ENCODE assay signal across 1 cellular context in genomic region chr1:56578963-56579875, GRCh38.
TF ChIP-seq lines count a peak whose summit lies in the region.

Gene PLPP3, minus strand, starts transcription at chr1:56579563. Its CDS starts 547 bp downstream, at chr1:56579016.

TF ChIP-seq in HepG2, 621 proteins besides CTCF, POLR2A, EP300 and RAD21 (continued from another document and continues in another):
- TF ChIP-seq ZNF282 (IDR thresholded peaks at IDR 0.05; ENCODE audit: partially characterized antibody) (no peak), TBP (CRISPR knock-in tag; IDR thresholded peaks at IDR 0.05) (no peak), PREB (CRISPR knock-in tag; IDR thresholded peaks at IDR 0.05) (no peak), KAT2B (IDR thresholded peaks at IDR 0.05; ENCODE audit: borderline replicate concordance, low read depth, low read length) (no peak), ZNF205 (CRISPR knock-in tag; IDR thresholded peaks at IDR 0.05) (no peak), MIER3 (CRISPR knock-in tag; IDR thresholded peaks at IDR 0.05; ENCODE audit: borderline replicate concordance) (no peak), FOXA3 (CRISPR knock-in tag; IDR thresholded peaks at IDR 0.05) (no peak), ZNF557 (CRISPR knock-in tag; IDR thresholded peaks at IDR 0.05) (no peak), HDAC6 (IDR thresholded peaks at IDR 0.05; ENCODE audit: low read depth, low read length) (no peak), ZNF746 (CRISPR knock-in tag; IDR thresholded peaks at IDR 0.05) (no peak), ZNF816 (CRISPR knock-in tag; IDR thresholded peaks at IDR 0.05; ENCODE audit: borderline replicate concordance) (0 out of 2 replicates have a peak, but pooled peaks have one; percentile 36), MAFK (conservative IDR thresholded peaks at IDR 0.05 in 1 of 2, IDR thresholded peaks at IDR 0.05 in 1 of 2; ENCODE audit: low read length in 2 of 2) (no peak), ZKSCAN8 (CRISPR knock-in tag; IDR thresholded peaks at IDR 0.05; ENCODE audit: borderline replicate concordance) (no peak; the same call in 1 of the 2 replicates), JUN (CRISPR knock-in tag; IDR thresholded peaks at IDR 0.05) (no peak), ZNF576 (CRISPR knock-in tag; IDR thresholded peaks at IDR 0.05) (no peak), FOXO1 (CRISPR knock-in tag; IDR thresholded peaks at IDR 0.05) (no peak), EZH2 (conservative IDR thresholded peaks at IDR 0.05; ENCODE audit: low read depth, low read length) (no peak), BRF2 (CRISPR knock-in tag; IDR thresholded peaks at IDR 0.05) (no peak), ZNF891 (CRISPR knock-in tag; IDR thresholded peaks at IDR 0.05) (peak; percentile 69), KAT7 (CRISPR knock-in tag; IDR thresholded peaks at IDR 0.05; ENCODE audit: borderline replicate concordance) (no peak; the same call in 1 of the 2 replicates), SAP130 (CRISPR knock-in tag; IDR thresholded peaks at IDR 0.05; ENCODE audit: low read depth) (peak; percentile 64), RFX3 (CRISPR knock-in tag; IDR thresholded peaks at IDR 0.05) (no peak), KDM4B (CRISPR knock-in tag; IDR thresholded peaks at IDR 0.05) (no peak), ZNF275 (CRISPR knock-in tag; IDR thresholded peaks at IDR 0.05; ENCODE audit: borderline replicate concordance) (no peak), ZFP62 (CRISPR knock-in tag; IDR thresholded peaks at IDR 0.05) (no peak), ZBTB14 (CRISPR knock-in tag; IDR thresholded peaks at IDR 0.05) (peak; percentile 68), PRPF4 (IDR thresholded peaks at IDR 0.05; ENCODE audit: low read depth, low read length, poor library complexity, severe bottlenecking) (no peak), HMG20B (CRISPR knock-in tag; conservative IDR thresholded peaks at IDR 0.05) (no peak), ZNF724P (CRISPR knock-in tag; IDR thresholded peaks at IDR 0.05; ENCODE audit: borderline replicate concordance) (peak; percentile 24; the same call in 1 of the 2 replicates), KMT2B (CRISPR knock-in tag; IDR thresholded peaks at IDR 0.05) (0 out of 2 replicates have a peak, but pooled peaks have one; percentile 63), NFE2L2 (IDR thresholded peaks at IDR 0.05; ENCODE audit: low read length) (no peak), ZNF678 (CRISPR knock-in tag; IDR thresholded peaks at IDR 0.05) (no peak), ZNF232 (CRISPR knock-in tag; IDR thresholded peaks at IDR 0.05; ENCODE audit: borderline replicate concordance) (no peak; the same call in 1 of the 2 replicates), ZNF543 (CRISPR knock-in tag; IDR thresholded peaks at IDR 0.05) (no peak), NPAS2 (CRISPR knock-in tag; IDR thresholded peaks at IDR 0.05; ENCODE audit: borderline replicate concordance) (no peak), ZMYM2 (CRISPR knock-in tag; IDR thresholded peaks at IDR 0.05) (no peak)
- TF ChIP-seq, protein P1, sequence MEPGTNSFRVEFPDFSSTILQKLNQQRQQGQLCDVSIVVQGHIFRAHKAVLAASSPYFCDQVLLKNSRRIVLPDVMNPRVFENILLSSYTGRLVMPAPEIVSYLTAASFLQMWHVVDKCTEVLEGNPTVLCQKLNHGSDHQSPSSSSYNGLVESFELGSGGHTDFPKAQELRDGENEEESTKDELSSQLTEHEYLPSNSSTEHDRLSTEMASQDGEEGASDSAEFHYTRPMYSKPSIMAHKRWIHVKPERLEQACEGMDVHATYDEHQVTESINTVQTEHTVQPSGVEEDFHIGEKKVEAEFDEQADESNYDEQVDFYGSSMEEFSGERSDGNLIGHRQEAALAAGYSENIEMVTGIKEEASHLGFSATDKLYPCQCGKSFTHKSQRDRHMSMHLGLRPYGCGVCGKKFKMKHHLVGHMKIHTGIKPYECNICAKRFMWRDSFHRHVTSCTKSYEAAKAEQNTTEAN (CRISPR knock-in tag; conservative IDR thresholded peaks at IDR 0.05), result no peak
- TF ChIP-seq, protein P2, sequence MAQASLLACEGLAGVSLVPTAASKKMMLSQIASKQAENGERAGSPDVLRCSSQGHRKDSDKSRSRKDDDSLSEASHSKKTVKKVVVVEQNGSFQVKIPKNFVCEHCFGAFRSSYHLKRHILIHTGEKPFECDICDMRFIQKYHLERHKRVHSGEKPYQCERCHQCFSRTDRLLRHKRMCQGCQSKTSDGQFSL (CRISPR knock-in tag; IDR thresholded peaks at IDR 0.05), result no peak
- TF ChIP-seq, protein P3, sequence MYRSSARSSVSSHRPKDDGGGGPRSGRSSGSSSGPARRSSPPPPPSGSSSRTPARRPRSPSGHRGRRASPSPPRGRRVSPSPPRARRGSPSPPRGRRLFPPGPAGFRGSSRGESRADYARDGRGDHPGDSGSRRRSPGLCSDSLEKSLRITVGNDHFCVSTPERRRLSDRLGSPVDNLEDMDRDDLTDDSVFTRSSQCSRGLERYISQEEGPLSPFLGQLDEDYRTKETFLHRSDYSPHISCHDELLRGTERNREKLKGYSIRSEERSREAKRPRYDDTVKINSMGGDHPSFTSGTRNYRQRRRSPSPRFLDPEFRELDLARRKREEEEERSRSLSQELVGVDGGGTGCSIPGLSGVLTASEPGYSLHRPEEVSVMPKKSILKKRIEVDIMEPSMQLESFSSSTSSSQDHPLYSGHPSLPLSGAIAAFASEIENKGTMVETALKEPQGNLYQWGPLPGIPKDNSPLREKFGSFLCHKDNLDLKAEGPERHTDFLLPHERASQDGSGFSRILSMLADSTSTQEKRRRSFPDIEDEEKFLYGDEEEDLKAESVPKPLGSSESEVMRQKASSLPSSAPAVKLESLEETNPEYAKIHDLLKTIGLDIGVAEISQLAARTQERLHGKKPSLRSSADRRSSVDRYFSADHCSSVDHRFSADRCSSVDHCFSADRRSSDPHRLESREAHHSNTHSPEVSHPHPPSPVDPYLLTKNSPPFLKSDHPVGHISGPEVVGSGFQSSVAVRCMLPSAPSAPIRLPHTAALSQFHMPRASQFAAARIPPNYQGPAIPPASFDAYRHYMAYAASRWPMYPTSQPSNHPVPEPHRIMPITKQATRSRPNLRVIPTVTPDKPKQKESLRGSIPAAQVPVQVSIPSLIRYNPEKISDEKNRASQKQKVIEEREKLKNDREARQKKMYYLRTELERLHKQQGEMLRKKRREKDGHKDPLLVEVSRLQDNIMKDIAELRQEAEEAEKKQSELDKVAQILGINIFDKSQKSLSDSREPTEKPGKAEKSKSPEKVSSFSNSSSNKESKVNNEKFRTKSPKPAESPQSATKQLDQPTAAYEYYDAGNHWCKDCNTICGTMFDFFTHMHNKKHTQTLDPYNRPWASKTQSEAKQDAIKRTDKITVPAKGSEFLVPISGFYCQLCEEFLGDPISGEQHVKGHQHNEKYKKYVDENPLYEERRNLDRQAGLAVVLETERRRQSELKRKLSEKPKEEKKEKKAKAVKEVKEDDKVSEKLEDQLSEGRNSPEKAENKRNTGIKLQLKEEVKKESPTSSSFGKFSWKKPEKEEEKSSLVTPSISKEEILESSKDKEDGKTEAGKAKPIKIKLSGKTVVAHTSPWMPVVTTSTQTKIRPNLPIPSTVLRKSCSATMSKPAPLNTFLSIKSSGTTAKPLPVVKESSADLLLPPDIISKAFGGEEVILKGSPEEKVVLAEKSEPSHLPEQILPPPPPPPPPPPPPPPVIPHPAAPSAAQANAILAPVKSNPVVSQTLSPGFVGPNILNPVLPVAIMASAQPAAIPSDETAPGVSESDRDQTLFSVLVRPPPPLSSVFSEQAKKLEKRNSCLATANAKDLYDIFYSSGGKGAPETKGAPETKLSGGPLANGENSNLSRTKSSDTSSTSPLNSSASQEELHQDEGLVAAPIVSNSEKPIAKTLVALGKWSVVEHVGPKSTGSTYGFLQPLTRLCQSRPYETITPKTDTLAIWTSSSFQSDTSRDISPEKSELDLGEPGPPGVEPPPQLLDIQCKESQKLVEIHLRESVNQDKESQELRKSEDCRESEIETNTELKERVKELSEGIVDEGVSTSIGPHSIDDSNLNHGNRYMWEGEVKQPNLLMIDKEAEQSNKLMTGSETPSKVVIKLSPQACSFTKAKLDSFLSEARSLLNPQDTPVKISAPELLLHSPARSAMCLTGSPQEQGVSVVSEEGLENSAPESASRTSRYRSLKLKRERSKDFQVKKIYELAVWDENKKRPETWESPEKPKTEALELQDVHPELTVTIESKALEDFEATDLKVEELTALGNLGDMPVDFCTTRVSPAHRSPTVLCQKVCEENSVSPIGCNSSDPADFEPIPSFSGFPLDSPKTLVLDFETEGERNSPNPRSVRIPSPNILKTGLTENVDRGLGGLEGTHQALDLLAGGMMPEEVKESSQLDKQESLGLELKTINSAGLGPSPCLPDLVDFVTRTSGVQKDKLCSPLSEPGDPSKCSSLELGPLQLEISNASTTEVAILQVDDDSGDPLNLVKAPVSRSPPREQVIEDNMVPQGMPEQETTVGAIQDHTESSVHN (CRISPR knock-in tag; IDR thresholded peaks at IDR 0.05), result no peak
- TF ChIP-seq, protein P4, sequence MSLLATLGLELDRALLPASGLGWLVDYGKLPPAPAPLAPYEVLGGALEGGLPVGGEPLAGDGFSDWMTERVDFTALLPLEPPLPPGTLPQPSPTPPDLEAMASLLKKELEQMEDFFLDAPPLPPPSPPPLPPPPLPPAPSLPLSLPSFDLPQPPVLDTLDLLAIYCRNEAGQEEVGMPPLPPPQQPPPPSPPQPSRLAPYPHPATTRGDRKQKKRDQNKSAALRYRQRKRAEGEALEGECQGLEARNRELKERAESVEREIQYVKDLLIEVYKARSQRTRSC (CRISPR knock-in tag; IDR thresholded peaks at IDR 0.05; ENCODE audit: low read depth), result no peak
- TF ChIP-seq, protein P5, sequence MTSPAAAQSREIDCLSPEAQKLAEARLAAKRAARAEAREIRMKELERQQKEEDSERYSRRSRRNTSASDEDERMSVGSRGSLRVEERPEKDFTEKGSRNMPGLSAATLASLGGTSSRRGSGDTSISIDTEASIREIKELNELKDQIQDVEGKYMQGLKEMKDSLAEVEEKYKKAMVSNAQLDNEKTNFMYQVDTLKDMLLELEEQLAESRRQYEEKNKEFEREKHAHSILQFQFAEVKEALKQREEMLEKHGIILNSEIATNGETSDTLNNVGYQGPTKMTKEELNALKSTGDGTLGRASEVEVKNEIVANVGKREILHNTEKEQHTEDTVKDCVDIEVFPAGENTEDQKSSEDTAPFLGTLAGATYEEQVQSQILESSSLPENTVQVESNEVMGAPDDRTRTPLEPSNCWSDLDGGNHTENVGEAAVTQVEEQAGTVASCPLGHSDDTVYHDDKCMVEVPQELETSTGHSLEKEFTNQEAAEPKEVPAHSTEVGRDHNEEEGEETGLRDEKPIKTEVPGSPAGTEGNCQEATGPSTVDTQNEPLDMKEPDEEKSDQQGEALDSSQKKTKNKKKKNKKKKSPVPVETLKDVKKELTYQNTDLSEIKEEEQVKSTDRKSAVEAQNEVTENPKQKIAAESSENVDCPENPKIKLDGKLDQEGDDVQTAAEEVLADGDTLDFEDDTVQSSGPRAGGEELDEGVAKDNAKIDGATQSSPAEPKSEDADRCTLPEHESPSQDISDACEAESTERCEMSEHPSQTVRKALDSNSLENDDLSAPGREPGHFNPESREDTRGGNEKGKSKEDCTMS (CRISPR knock-in tag; conservative IDR thresholded peaks at IDR 0.05), result no peak
- TF ChIP-seq, protein P6, sequence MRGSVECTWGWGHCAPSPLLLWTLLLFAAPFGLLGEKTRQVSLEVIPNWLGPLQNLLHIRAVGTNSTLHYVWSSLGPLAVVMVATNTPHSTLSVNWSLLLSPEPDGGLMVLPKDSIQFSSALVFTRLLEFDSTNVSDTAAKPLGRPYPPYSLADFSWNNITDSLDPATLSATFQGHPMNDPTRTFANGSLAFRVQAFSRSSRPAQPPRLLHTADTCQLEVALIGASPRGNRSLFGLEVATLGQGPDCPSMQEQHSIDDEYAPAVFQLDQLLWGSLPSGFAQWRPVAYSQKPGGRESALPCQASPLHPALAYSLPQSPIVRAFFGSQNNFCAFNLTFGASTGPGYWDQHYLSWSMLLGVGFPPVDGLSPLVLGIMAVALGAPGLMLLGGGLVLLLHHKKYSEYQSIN (CRISPR knock-in tag; IDR thresholded peaks at IDR 0.05; ENCODE audit: borderline replicate concordance), result no peak
